In genomic region chr4:123564758-123565346, GRCh38 we compare ENCODE assay signal across 8 cellular contexts.
DNase-seq lines count a peak whose midpoint lies in the region; ATAC-seq, FAIRE-seq and TF ChIP-seq lines count a peak whose summit lies in the region.

No MANE protein-coding gene starts in this region.

- no peak overlapping the region for H3K27ac ChIP-seq in pancreas

- no peaks in the 10 kb centered on the region for H3K27me3 ChIP-seq in pancreas

- peak; percentile 64 for DNase-seq in DMS153 treated with DMSO at 0.1 percent for 48 hours (lab: John Stamatoyannopoulos, UW; ENCODE audit: unreplicated experiment)
- DNase-seq in NCI-H748 treated with DMSO at 0.1 percent for 48 hours (lab: John Stamatoyannopoulos, UW) = peak; percentile 62
- peak; percentile 81 for DNase-seq in activated CD8-positive, alpha-beta memory T cell treated with anti-CD3 and anti-CD28 coated beads, Interleukin-2, amount 10 ng/mL, durations not matched to agents 7 days and 5 days
- DNase-seq in fibroblast of peridontal ligament (ENCODE audit: extremely low read depth) = peak; percentile 68
- peak in 3 of 6 donors; percentile 51 to 60 (median 54) for DNase-seq in pancreas
- DNase-seq in mesenteric fat pad (ENCODE audit: low spot score) = no peak

- intact Hi-C loops in pancreas (cut with DNase I) = no loop called here

- CTCF ChIA-PET in activated CD8-positive, alpha-beta memory T cell treated with anti-CD3 and anti-CD28 coated beads, Interleukin-2, amount 10 ng/mL, durations not matched to agents 7 days and 5 days (lab: Charles Lee) = interaction anchor here (0.6 to 3.2 kb wide), 33 partner anchors 10 to 464 kb away, joined by 3 to 33 read pairs (median 4); partner anchors contain the start of gene SPRY1

- peaks cover 4% of the 10 kb centered on the region for H3K27me3 Mint-ChIP-seq in activated CD8-positive, alpha-beta memory T cell treated with anti-CD3 and anti-CD28 coated beads, Interleukin-2, amount 10 ng/mL, durations not matched to agents 7 days and 5 days

- H3K9me3 Mint-ChIP-seq in activated CD8-positive, alpha-beta memory T cell treated with anti-CD3 and anti-CD28 coated beads, Interleukin-2, amount 10 ng/mL, durations not matched to agents 7 days and 5 days (ENCODE audit: low read depth) = peaks cover 3% of the 10 kb centered on the region

- no peak overlapping the region for H3K27ac Mint-ChIP-seq in activated CD8-positive, alpha-beta memory T cell treated with anti-CD3 and anti-CD28 coated beads, Interleukin-2, amount 10 ng/mL, durations not matched to agents 7 days and 5 days

- TF ChIP-seq CTCF in pancreas (IDR thresholded peaks at IDR 0.05) = peak; percentile 33 to 61 (median 56)

- peaks cover 10% of the 10 kb centered on the region for H3K36me3 Mint-ChIP-seq in activated CD8-positive, alpha-beta memory T cell treated with anti-CD3 and anti-CD28 coated beads, Interleukin-2, amount 10 ng/mL, durations not matched to agents 7 days and 5 days

- peaks cover 0 to 2% (median 0%) of the 10 kb centered on the region in 4 donors for H3K9me3 ChIP-seq in pancreas

- FAIRE-seq in pancreas (lab: Jason Lieb, UNC) = no peak

- no peaks in the 10 kb centered on the region for H3K36me3 ChIP-seq in pancreas

- H3K4me1 Mint-ChIP-seq in activated CD8-positive, alpha-beta memory T cell treated with anti-CD3 and anti-CD28 coated beads, Interleukin-2, amount 10 ng/mL, durations not matched to agents 7 days and 5 days = peaks cover 13% of the 10 kb centered on the region

- WGBS in pancreas, 2 donors = 19 to 25% methylated on average over 6 of the region's 6 CpGs

- peaks cover 0 to 4% (median 0%) of the 10 kb centered on the region in 3 donors for H3K4me1 ChIP-seq in pancreas

- H3K4me3 Mint-ChIP-seq in activated CD8-positive, alpha-beta memory T cell treated with anti-CD3 and anti-CD28 coated beads, Interleukin-2, amount 10 ng/mL, durations not matched to agents 7 days and 5 days = no peak overlapping the region

- no peak overlapping the region for H3K4me3 ChIP-seq in pancreas

- ATAC-seq in GM19467 (IDR thresholded peaks at IDR 0.05; ENCODE audit: unreplicated experiment) = peak; percentile 100
- peak; percentile 99 for ATAC-seq in HG03520 (IDR thresholded peaks at IDR 0.05; ENCODE audit: unreplicated experiment)
- ATAC-seq in activated CD8-positive, alpha-beta memory T cell treated with anti-CD3 and anti-CD28 coated beads, Interleukin-2, amount 10 ng/mL, durations not matched to agents 7 days and 5 days = peak; percentile 100
- ATAC-seq in pancreas = peak; percentile 90 to 100 (median 100)
